ENCODE assay signal across 13 cellular contexts in genomic region chr16:83830091-83830768, GRCh38. TPM values are rescaled to one million over a fixed set of nuclear protein-coding genes. Genes with fewer than 3 reads are reported as not detected.
DNase-seq lines count a peak whose midpoint lies in the region; ATAC-seq and TF ChIP-seq lines count a peak whose summit lies in the region.
"Had no signal": no experiment of that assay in that cellular context is flagged by ENCODE, and none has a peak within 500 bp of the region (broad histone marks: within the 10 kb centered on the region; RNA-seq: fewer than 3 reads in every experiment).

No MANE protein-coding gene starts in this region.

- dilution Hi-C loops in IMR-90 (cut with HindIII; ENCODE audit: low sequenced_read_pairs, unreplicated experiment), result no loop called here

- no peak overlapping the region for H2BK20ac ChIP-seq in IMR-90 (ENCODE audit: low read depth, low read length)

- H4K8ac ChIP-seq in IMR-90 (ENCODE audit: low read depth in 2 of 2, low read length in 2 of 2), result no peak overlapping the region

- BruUV-seq in IMR-90 (replicated peaks; lab: Mats Ljungman, UMichigan), result no TSS peak

- no peak overlapping the region for H2BK5ac ChIP-seq in IMR-90 (ENCODE audit: low read depth, low read length, poor library complexity, severe bottlenecking)

- H4K20me1 ChIP-seq in IMR-90 (ENCODE audit: insufficient read depth, low read length), result no peaks in the 10 kb centered on the region; the same call in 1 of the 2 replicates

- H3K79me1 ChIP-seq in IMR-90 (ENCODE audit: low read depth in 1 of 2, low read length in 2 of 2), result no peaks in the 10 kb centered on the region

- H3K4me1 ChIP-seq in IMR-90 (ENCODE audit: control insufficient read depth, insufficient read depth, low read length) (peaks cover under 1% of the 10 kb centered on the region; the same call in 1 of the 2 replicates), endodermal cell (ENCODE audit: control insufficient read depth, insufficient read depth, low read length) (peaks cover 4% of the 10 kb centered on the region), testis (peaks cover 4% of the 10 kb centered on the region)
- H3K4me1 ChIP-seq: BE2C had no signal

- H3K27me3 Mint-ChIP-seq in endodermal cell (ENCODE audit: insufficient read depth), result no peaks in the 10 kb centered on the region
- H3K27me3 Mint-ChIP-seq in HFFc6 (ENCODE audit: insufficient read depth), result peaks cover 15% of the 10 kb centered on the region; the same call in 1 of the 2 replicates

- DNase-seq in H7 (peak; percentile 60), IMR-90 (no peak), endodermal cell (peak; percentile 49), testis (peak; percentile 48), RKO (ENCODE audit: low spot score) (no peak), HFFc6 (no peak)
- DNase-seq: BE2C; CD4-positive, alpha-beta memory T cell; DND-41; GDM1; KG1 had no signal

- no peaks in the 10 kb centered on the region for H3K27me3 ChIP-seq in H7 (ENCODE audit: control insufficient read depth, insufficient read depth, low read length)
- H3K27me3 ChIP-seq in IMR-90 (ENCODE audit: control insufficient read depth, insufficient read depth, low read length), result peaks cover 11% of the 10 kb centered on the region
- no peaks in the 10 kb centered on the region for H3K27me3 ChIP-seq in endodermal cell (ENCODE audit: control insufficient read depth, insufficient read depth, low read length, poor library complexity, severe bottlenecking)
- H3K27me3 ChIP-seq in testis, result no peaks in the 10 kb centered on the region
- H3K27me3 ChIP-seq: BE2C had no signal

- no peak overlapping the region for H3K23ac ChIP-seq in IMR-90 (ENCODE audit: low read depth, low read length)

- H3K4me1 Mint-ChIP-seq in endodermal cell (peaks cover 19% of the 10 kb centered on the region), HFFc6 (ENCODE audit: low read depth) (peaks cover 14% of the 10 kb centered on the region)

- no peak for TF ChIP-seq RAD21 in IMR-90 (IDR thresholded peaks at IDR 0.05; ENCODE audit: low read length)

- H2BK120ac ChIP-seq in IMR-90 (ENCODE audit: low read depth, low read length), result no peak overlapping the region

- no peak overlapping the region for H3K27ac ChIP-seq in IMR-90 (ENCODE audit: insufficient read depth, low read length)
- H3K27ac ChIP-seq in endodermal cell (ENCODE audit: low read depth, low read length), result no peak overlapping the region
- H3K27ac ChIP-seq in testis, result no peak overlapping the region
- H3K27ac ChIP-seq: A549, C4-2B had no signal

- no peak overlapping the region for H3K56ac ChIP-seq in IMR-90 (ENCODE audit: extremely low read depth, insufficient read depth, low read length)

- H2AK5ac ChIP-seq in IMR-90 (ENCODE audit: low read depth, low read length), result no peak overlapping the region

- intact Hi-C loops in IMR-90 (cut with micrococcal nuclease) (no loop called here), testis (cut with DNase I; ENCODE audit: low total_unique reads) (no loop called here)

- TF ChIP-seq POLR2A in IMR-90 (IDR thresholded peaks at IDR 0.05; ENCODE audit: low read depth, low read length) (no peak), testis (IDR thresholded peaks at IDR 0.05) (no peak)

- no peak overlapping the region for H3K4me2 ChIP-seq in IMR-90 (ENCODE audit: low read depth, low read length)
- H3K4me2 ChIP-seq: A549 had no signal

- no peak overlapping the region for H4K5ac ChIP-seq in IMR-90 (ENCODE audit: low read depth, low read length)

- no peak overlapping the region for H3K14ac ChIP-seq in IMR-90 (replicated peaks; ENCODE audit: low read depth, low read length)

- in situ Hi-C loops in IMR-90 (cut with MboI; ENCODE audit: low sequenced_read_pairs), result no loop called here

- H3K4me3 Mint-ChIP-seq in endodermal cell, result no peak overlapping the region
- no peak overlapping the region for H3K4me3 Mint-ChIP-seq in HFFc6
- H3K4me3 Mint-ChIP-seq: CD4-positive, alpha-beta memory T cell had no signal

- H3K4me3 ChIP-seq in H7 (ENCODE audit: insufficient read depth, low read depth, low read length), result no peak overlapping the region
- H3K4me3 ChIP-seq in IMR-90 (ENCODE audit: insufficient read depth, low read depth, low read length), result no peak overlapping the region
- no peak overlapping the region for H3K4me3 ChIP-seq in endodermal cell (ENCODE audit: low read length)
- H3K4me3 ChIP-seq in testis, result no peak overlapping the region
- H3K4me3 ChIP-seq: A549 had no signal

- no peaks in the 10 kb centered on the region for H3K36me3 ChIP-seq in H7 (replicated peaks; ENCODE audit: control insufficient read depth, insufficient read depth, low read length)
- H3K36me3 ChIP-seq in IMR-90 (ENCODE audit: control insufficient read depth, insufficient read depth, low read length), result no peaks in the 10 kb centered on the region
- H3K36me3 ChIP-seq in endodermal cell (ENCODE audit: control insufficient read depth, insufficient read depth, low read length), result no peaks in the 10 kb centered on the region
- no peaks in the 10 kb centered on the region for H3K36me3 ChIP-seq in testis (ENCODE audit: low read depth, missing control alignments)
- H3K36me3 ChIP-seq: BE2C had no signal

- H4K91ac ChIP-seq in IMR-90 (ENCODE audit: insufficient read depth, low read depth, low read length), result no peak overlapping the region

- H2AFZ ChIP-seq in IMR-90 (replicated peaks; ENCODE audit: low read length, poor library complexity), result peak overlapping the region; percentile 44

- H3K9ac ChIP-seq in IMR-90 (ENCODE audit: low read depth, low read length), result no peak overlapping the region
- no peak overlapping the region for H3K9ac ChIP-seq in endodermal cell (ENCODE audit: extremely low read depth, low read length, poor library complexity, severe bottlenecking)

- H2AK9ac ChIP-seq in IMR-90 (replicated peaks; ENCODE audit: low read depth, low read length, poor library complexity), result no peak overlapping the region

- no peak for ATAC-seq in IMR-90 (ENCODE audit: low read depth)
- ATAC-seq: A549 had no signal

- no peak overlapping the region for H3K27ac Mint-ChIP-seq in endodermal cell
- no peak overlapping the region for H3K27ac Mint-ChIP-seq in HFFc6

- H3K18ac ChIP-seq in IMR-90 (ENCODE audit: low read depth, low read length), result no peak overlapping the region

- H3K9me1 ChIP-seq in IMR-90 (ENCODE audit: insufficient read depth, low read length), result no peaks in the 10 kb centered on the region

- H3K4ac ChIP-seq in IMR-90 (ENCODE audit: low read depth, low read length), result no peak overlapping the region

- no peak for TF ChIP-seq CTCF in IMR-90 (conservative IDR thresholded peaks at IDR 0.05; ENCODE audit: low read depth, low read length)
- no peak for TF ChIP-seq CTCF in endodermal cell (conservative IDR thresholded peaks at IDR 0.05)
- TF ChIP-seq CTCF in testis (IDR thresholded peaks at IDR 0.05), result no peak
- no peak for TF ChIP-seq CTCF in HFFc6 (IDR thresholded peaks at IDR 0.05)

- no peaks in the 10 kb centered on the region for H3K9me3 ChIP-seq in IMR-90 (ENCODE audit: control insufficient read depth, insufficient read depth, low read length)
- peaks cover 24% of the 10 kb centered on the region for H3K9me3 ChIP-seq in endodermal cell (ENCODE audit: control insufficient read depth, low read length)
- no peaks in the 10 kb centered on the region for H3K9me3 ChIP-seq in testis
- H3K9me3 ChIP-seq: A549, BE2C had no signal

- H3K36me3 Mint-ChIP-seq in endodermal cell (ENCODE audit: low read depth) (peaks cover 17% of the 10 kb centered on the region), HFFc6 (ENCODE audit: low read depth) (no peaks in the 10 kb centered on the region)
- H3K36me3 Mint-ChIP-seq: CD4-positive, alpha-beta memory T cell had no signal

- POLR2A ChIA-PET in IMR-90 (lab: Charles Lee; ENCODE audit: unreplicated experiment), result no interaction called here

- CTCF ChIA-PET in IMR-90 (lab: Yijun Ruan, JAX), result no interaction called here

- 94% methylated on average over 9 of the region's 33 CpGs; no CpG with 5 or more reads in 1 of the 2 experiments for WGBS in IMR-90 (ENCODE audit: extremely low coverage in 2 of 2, insufficient read length in 1 of 2), 2 experiments
- WGBS in endodermal cell (ENCODE audit: insufficient coverage in 1 of 2, insufficient read length in 1 of 2), 2 experiments, result 93 to 94% methylated on average over 20 to 33 of the region's 33 CpGs
- WGBS in testis, 2 donors, result 59 to 67% methylated on average over 26 to 33 of the region's 33 CpGs

- no peak overlapping the region for H2BK15ac ChIP-seq in IMR-90 (ENCODE audit: low read depth, low read length)

- H3K9me3 Mint-ChIP-seq in endodermal cell (peaks cover 25% of the 10 kb centered on the region), HFFc6 (no peaks in the 10 kb centered on the region)

TF ChIP-seq in IMR-90, 13 proteins besides CTCF, POLR2A, EP300 and RAD21 (continues in another document):
- no peak for TF ChIP-seq MXI1 (IDR thresholded peaks at IDR 0.05; ENCODE audit: borderline replicate concordance, low read depth, low read length)
- TF ChIP-seq CHD1 (IDR thresholded peaks at IDR 0.05; ENCODE audit: low read depth, low read length), result no peak
- no peak for TF ChIP-seq NFE2L2 (IDR thresholded peaks at IDR 0.05; ENCODE audit: low read depth, low read length)
- TF ChIP-seq FOS (IDR thresholded peaks at IDR 0.05; ENCODE audit: low read depth, low read length), result no peak
- TF ChIP-seq RFX5 (IDR thresholded peaks at IDR 0.05; ENCODE audit: low read depth, low read length), result no peak
- TF ChIP-seq MAFK (IDR thresholded peaks at IDR 0.05; ENCODE audit: low read depth, low read length), result no peak
- no peak for TF ChIP-seq BHLHE40 (IDR thresholded peaks at IDR 0.05; ENCODE audit: low read depth, low read length)
- TF ChIP-seq SMC3 (IDR thresholded peaks at IDR 0.05; ENCODE audit: low read depth, low read length), result no peak
- TF ChIP-seq ELK1 (IDR thresholded peaks at IDR 0.05; ENCODE audit: borderline replicate concordance, low read depth, low read length), result no peak

RNA-seq across cellular contexts. Expression of gene HSBP1, which starts 22.5 kb away (rescaled TPM):
- total RNA-seq in H7 (2014; rRNA removed; shearing (Covaris generic)), result 104 and 124 TPM in 2 replicates
- total RNA-seq in IMR-90 (2012; rRNA removed) (8.8 and 20.6 TPM in 2 replicates), endodermal cell (100 to 1,000 TPM; 229 to 239 TPM), testis (10 to 100 TPM; 42.9 to 43.7 TPM)
- polyA plus RNA-seq in IMR-90 (2012; rRNA removed) (65.2 and 125 TPM in 2 replicates), testis (ENCODE audit: insufficient read depth, low read depth, low replicate concordance) (278 TPM)
- polyA plus RNA-seq in IMR-90 (2012; cell fraction: cytosol; rRNA removed), result 4.9 and 5.5 TPM in 2 replicates
- 5.2 and 22.2 TPM in 2 replicates for polyA plus RNA-seq in IMR-90 (2012; cell fraction: nucleus; rRNA removed; ENCODE audit: low replicate concordance)
- 229 TPM for polyA plus RNA-seq in endodermal cell (2013, experiment 1 of 2)
- 209 TPM for polyA plus RNA-seq in endodermal cell (2013, experiment 2 of 2)
- 100 to 1,000 TPM; 138 to 174 (median 161) TPM for total RNA-seq in HFFc6 (2021; fragmentation: NEBNext Ultra II Directional; extraction: Animal tissue kit (Norgen Biotek cat#: 25700))

Comparison
In these comparisons a context has a peak if more than half of its experiments do, and no peak if none do; other contexts are left out.
1. DNase-seq: peak in H7 (single experiment), endodermal cell (single experiment) and testis (single experiment); none in IMR-90 (single experiment), RKO (single experiment) and HFFc6 (single experiment).